Comparison of ENCODE assay signal across 7 cellular contexts in genomic region chr10:63665006-63665580, GRCh38.
A peak's percentile ranks its signal among the peaks of the same experiment; 100 is the strongest.
DNase-seq lines count a peak whose midpoint lies in the region; FAIRE-seq and TF ChIP-seq lines count a peak whose summit lies in the region.
"Not testable (repeated sequence)": the region's sequence is repeated elsewhere in the genome, so short reads cannot be mapped to it uniquely, and the experiment has no call there.

No MANE protein-coding gene starts in this region.

- H3K4me2 ChIP-seq in trophoblast cell (ENCODE audit: low read length), result not testable (repeated sequence)

- not testable (repeated sequence) for H2AK5ac ChIP-seq in trophoblast cell (ENCODE audit: low read length)

- not testable (repeated sequence) for H2BK5ac ChIP-seq in trophoblast cell (ENCODE audit: low read depth, low read length, poor library complexity)

- not testable (repeated sequence) for H3K79me2 ChIP-seq in trophoblast cell (ENCODE audit: control insufficient read depth, insufficient read depth, low read length, poor library complexity)

- H3K9me3 ChIP-seq in kidney (ENCODE audit: control insufficient read depth in 1 of 2, low read length in 2 of 2); trophoblast cell (ENCODE audit: insufficient read depth, low read depth, low read length): not testable (repeated sequence)

- FAIRE-seq in kidney (lab: Jason Lieb, UNC), result not testable (repeated sequence)

- H3K4me1 ChIP-seq in kidney (ENCODE audit: control insufficient read depth in 1 of 2, insufficient read depth in 1 of 2, low read depth in 1 of 2, low read length in 2 of 2); trophoblast cell (ENCODE audit: control insufficient read depth in 1 of 2, insufficient read depth in 2 of 2, low read length in 2 of 2): not testable (repeated sequence)

- H3K9ac ChIP-seq in kidney (ENCODE audit: low read length in 2 of 2), result peak overlapping the region in 1 of 2 donors; percentile 12
- not testable (repeated sequence) for H3K9ac ChIP-seq in trophoblast cell (ENCODE audit: low read length)

- not testable (repeated sequence) for H3K79me1 ChIP-seq in trophoblast cell (ENCODE audit: low read length)

- intact Hi-C loops in kidney (cut with DNase I), result not testable (repeated sequence)

- H3K18ac ChIP-seq in trophoblast cell (ENCODE audit: low read length), result not testable (repeated sequence)

- H4K12ac ChIP-seq in trophoblast cell (ENCODE audit: low read depth, low read length), result peak overlapping the region; percentile 84

- TF ChIP-seq CTCF in VCaP (conservative IDR thresholded peaks at IDR 0.05); kidney (IDR thresholded peaks at IDR 0.05; ENCODE audit: borderline replicate concordance, extremely low read depth, insufficient read depth): not testable (repeated sequence)

- peak; percentile 65 for DNase-seq in DMS153 treated with DMSO at 0.1 percent for 48 hours (lab: John Stamatoyannopoulos, UW; ENCODE audit: unreplicated experiment)
- peak; percentile 61 for DNase-seq in NCI-H146 treated with DMSO at 0.1 percent for 48 hours (lab: John Stamatoyannopoulos, UW; ENCODE audit: unreplicated experiment)
- peak; percentile 24 for DNase-seq in NCI-H2196 treated with DMSO at 0.1 percent for 48 hours (lab: John Stamatoyannopoulos, UW; ENCODE audit: unreplicated experiment)
- DNase-seq in NCI-H748 treated with DMSO at 0.1 percent for 48 hours (lab: John Stamatoyannopoulos, UW), result peak; percentile 30
- DNase-seq in kidney, result not testable (repeated sequence)
- DNase-seq in trophoblast cell, result peak; percentile 86 to 93

- peak overlapping the region; percentile 29 to 30 for H3K4me3 ChIP-seq in kidney (ENCODE audit: low read length in 2 of 2)
- not testable (repeated sequence) for H3K4me3 ChIP-seq in trophoblast cell (ENCODE audit: low read depth, low read length)

- not testable (repeated sequence) for H3K23ac ChIP-seq in trophoblast cell (ENCODE audit: low read length)

- H3K27ac ChIP-seq in VCaP, result peak overlapping the region; percentile 92
- H3K27ac ChIP-seq in kidney (ENCODE audit: low read depth in 2 of 2, low read length in 2 of 2), result peak overlapping the region in 1 of 2 donors; percentile 12
- H3K27ac ChIP-seq in trophoblast cell (ENCODE audit: low read depth, low read length), result not testable (repeated sequence)

- H3K14ac ChIP-seq in trophoblast cell (ENCODE audit: low read length), result not testable (repeated sequence)

- no CpG with 5 or more reads among the region's 10 CpGs for WGBS in trophoblast cell (ENCODE audit: extremely low coverage, insufficient coverage, insufficient read length)

- H2BK120ac ChIP-seq in trophoblast cell (ENCODE audit: insufficient read depth, low read length, poor library complexity), result not testable (repeated sequence)

- not testable (repeated sequence) for H4K91ac ChIP-seq in trophoblast cell (ENCODE audit: low read depth, low read length)

- not testable (repeated sequence) for H3K4ac ChIP-seq in trophoblast cell (ENCODE audit: low read depth, low read length)

- H3K36me3 ChIP-seq in kidney (ENCODE audit: control insufficient read depth in 1 of 2, insufficient read depth in 2 of 2, low read length in 2 of 2); trophoblast cell (ENCODE audit: control insufficient read depth in 1 of 2, insufficient read depth in 2 of 2, low read length in 2 of 2): not testable (repeated sequence)

- H3K27me3 ChIP-seq in trophoblast cell (ENCODE audit: insufficient read depth, low read length), result not testable (repeated sequence)

- not testable (repeated sequence) for H2AFZ ChIP-seq in trophoblast cell (ENCODE audit: insufficient read depth, low read length, poor library complexity)

- not testable (repeated sequence) for H2BK12ac ChIP-seq in trophoblast cell (ENCODE audit: low read length)

- not testable (repeated sequence) for H4K8ac ChIP-seq in trophoblast cell (ENCODE audit: low read depth, low read length)
